ENCODE assay signal across 1 cellular context in the genomic region with DNA sequence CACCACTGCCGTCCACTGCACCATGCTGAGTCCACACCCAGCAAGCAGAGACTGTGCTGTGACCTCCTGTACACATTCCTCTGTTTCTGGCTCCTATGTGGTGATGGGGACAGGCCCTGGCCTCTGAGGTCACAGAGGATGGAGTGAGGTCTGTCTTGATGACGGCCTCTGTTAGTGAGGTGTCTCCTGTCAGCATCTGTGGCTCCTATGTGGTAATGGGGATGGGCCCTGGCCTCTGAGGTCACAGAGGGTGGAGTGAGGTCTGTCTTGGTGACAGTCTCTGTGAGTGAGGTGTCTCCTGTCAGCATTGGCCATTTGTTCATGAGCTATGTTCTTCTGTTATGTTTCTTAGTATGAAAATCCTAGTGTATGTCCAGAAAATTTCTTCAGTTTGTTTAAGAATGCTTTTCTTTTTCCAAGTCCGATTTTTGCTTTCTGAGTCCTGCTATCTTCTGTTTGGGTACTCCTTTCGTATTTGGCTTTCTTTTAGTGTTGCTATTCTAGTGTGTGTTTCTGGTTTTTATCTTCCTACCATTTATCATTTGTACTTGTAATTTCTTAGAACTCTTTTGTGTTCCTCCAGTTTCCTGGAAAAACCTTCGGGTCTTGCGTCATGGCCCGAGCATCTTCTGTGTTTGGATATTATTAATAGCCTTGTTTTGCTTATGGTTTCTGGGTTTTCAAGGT.
TF ChIP-seq lines count a peak whose summit lies in the region.

No MANE protein-coding gene starts in this region.

TF ChIP-seq in IMR-90, 13 proteins besides CTCF, POLR2A, EP300 and RAD21:
- TF ChIP-seq, protein P1, sequence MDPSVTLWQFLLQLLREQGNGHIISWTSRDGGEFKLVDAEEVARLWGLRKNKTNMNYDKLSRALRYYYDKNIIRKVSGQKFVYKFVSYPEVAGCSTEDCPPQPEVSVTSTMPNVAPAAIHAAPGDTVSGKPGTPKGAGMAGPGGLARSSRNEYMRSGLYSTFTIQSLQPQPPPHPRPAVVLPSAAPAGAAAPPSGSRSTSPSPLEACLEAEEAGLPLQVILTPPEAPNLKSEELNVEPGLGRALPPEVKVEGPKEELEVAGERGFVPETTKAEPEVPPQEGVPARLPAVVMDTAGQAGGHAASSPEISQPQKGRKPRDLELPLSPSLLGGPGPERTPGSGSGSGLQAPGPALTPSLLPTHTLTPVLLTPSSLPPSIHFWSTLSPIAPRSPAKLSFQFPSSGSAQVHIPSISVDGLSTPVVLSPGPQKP (IDR thresholded peaks at IDR 0.05; ENCODE audit: borderline replicate concordance, low read depth, low read length): no peak
- TF ChIP-seq MAZ (IDR thresholded peaks at IDR 0.05; ENCODE audit: borderline replicate concordance, low read depth, low read length) (no peak), CEBPB (IDR thresholded peaks at IDR 0.05; ENCODE audit: low read depth, low read length) (peak; percentile 7; the same call in 1 of the 2 replicates), BHLHE40 (IDR thresholded peaks at IDR 0.05; ENCODE audit: low read depth, low read length) (no peak), MAFK (IDR thresholded peaks at IDR 0.05; ENCODE audit: low read depth, low read length) (no peak), MXI1 (IDR thresholded peaks at IDR 0.05; ENCODE audit: borderline replicate concordance, low read depth, low read length) (no peak), CHD1 (IDR thresholded peaks at IDR 0.05; ENCODE audit: low read depth, low read length) (no peak), RFX5 (IDR thresholded peaks at IDR 0.05; ENCODE audit: low read depth, low read length) (no peak)
TF ChIP-seq in IMR-90: peak in this region for 1.
